Comparison of ENCODE assay signal across 1 cellular context in genomic region chr15:63185206-63185605, GRCh38.
TF ChIP-seq lines count a peak whose summit lies in the region.

No MANE protein-coding gene starts in this region.

TF ChIP-seq in IMR-90, 13 proteins besides CTCF, POLR2A, EP300 and RAD21:
- no peak for TF ChIP-seq MAZ (IDR thresholded peaks at IDR 0.05; ENCODE audit: borderline replicate concordance, low read depth, low read length)
- TF ChIP-seq FOS (IDR thresholded peaks at IDR 0.05; ENCODE audit: low read depth, low read length): no peak
- TF ChIP-seq ELK1 (IDR thresholded peaks at IDR 0.05; ENCODE audit: borderline replicate concordance, low read depth, low read length): no peak
- TF ChIP-seq MAFK (IDR thresholded peaks at IDR 0.05; ENCODE audit: low read depth, low read length): no peak
- no peak for TF ChIP-seq CEBPB (IDR thresholded peaks at IDR 0.05; ENCODE audit: low read depth, low read length)
- no peak for TF ChIP-seq SMC3 (IDR thresholded peaks at IDR 0.05; ENCODE audit: low read depth, low read length)
- TF ChIP-seq USF2 (IDR thresholded peaks at IDR 0.05; ENCODE audit: low read depth, low read length): no peak
